Comparison of ENCODE assay signal across 8 cellular contexts in genomic region chr7:142854505-142855400, GRCh38. TPM values are rescaled to one million over a fixed set of nuclear protein-coding genes. Genes with fewer than 3 reads are reported as not detected.
DNase-seq lines count a peak whose midpoint lies in the region; ATAC-seq, FAIRE-seq and TF ChIP-seq lines count a peak whose summit lies in the region.

Gene EPHB6, plus strand, starts transcription at chr7:142855076. Its CDS starts 8,152 bp downstream, at chr7:142863228.

- FAIRE-seq in GM19239 (lab: Jason Lieb, UNC) (peak; percentile 65), RCC 7860 (lab: Jason Lieb, UNC) (no peak), frontal cortex (lab: Jason Lieb, UNC) (no peak)

- H2AFZ ChIP-seq in neuronal stem cell (ENCODE audit: low read length) = peak within 1 kb of the TSS; percentile 96

- H2AK5ac ChIP-seq in neuronal stem cell (ENCODE audit: low read depth, low read length) = peak within 1 kb of the TSS; percentile 78

- H3K4me1 ChIP-seq in neuronal stem cell (ENCODE audit: control insufficient read depth in 2 of 2, insufficient read depth in 1 of 2, low read depth in 1 of 2, low read length in 2 of 2) (peaks cover 0 to 6% of the 10 kb centered on the region in 2 donors), thoracic aorta (ENCODE audit: control insufficient read depth in 1 of 2, low read depth in 2 of 2) (peaks cover 0 to 27% of the 10 kb centered on the region in 2 donors)

- H3K27ac ChIP-seq in neuronal stem cell (replicated peaks; ENCODE audit: low read length) (peak within 1 kb of the TSS; percentile 58), thoracic aorta (peak within 1 kb of the TSS; percentile 71)

- peaks cover 3% of the 10 kb centered on the region for H3K79me1 ChIP-seq in neuronal stem cell (ENCODE audit: low read depth, low read length)

- peak within 1 kb of the TSS; percentile 99 for H3K23ac ChIP-seq in neuronal stem cell (ENCODE audit: low read depth, low read length, poor library complexity)

- H3K9me3 ChIP-seq in neuronal stem cell (replicated peaks in 1 of 2; ENCODE audit: control insufficient read depth in 2 of 2, insufficient read depth in 1 of 2, low read depth in 1 of 2, low read length in 2 of 2) = no peaks in the 10 kb centered on the region
- H3K9me3 ChIP-seq in thoracic aorta = no peaks in the 10 kb centered on the region

- H2BK15ac ChIP-seq in neuronal stem cell (ENCODE audit: low read length) = peak within 1 kb of the TSS; percentile 98

- peak within 1 kb of the TSS; percentile 82 for H3K14ac ChIP-seq in neuronal stem cell (ENCODE audit: low read length)

- H4K91ac ChIP-seq in neuronal stem cell (ENCODE audit: low read depth, low read length, poor library complexity) = peak within 1 kb of the TSS; percentile 26

- peak within 1 kb of the TSS; percentile 98 for H3K9ac ChIP-seq in neuronal stem cell (ENCODE audit: low read depth, low read length, poor library complexity)

- peak within 1 kb of the TSS; percentile 96 for H2BK5ac ChIP-seq in neuronal stem cell (ENCODE audit: low read length)

- DNase-seq in AG09319 (ENCODE audit: extremely low read depth, low read depth) = peak; percentile 11
- peak; percentile 48 for DNase-seq in GM19239 (ENCODE audit: insufficient read length, low spot score)
- DNase-seq in RCC 7860 (ENCODE audit: low spot score) = peak; percentile 27
- peak; percentile 62 for DNase-seq in activated naive CD4-positive, alpha-beta T cell treated with Interleukin-2 at 50 U/mL for 16 hours
- peak; percentile 68 to 81 for DNase-seq in frontal cortex (ENCODE audit: low spot score in 2 of 2)
- DNase-seq in neuronal stem cell (ENCODE audit: low spot score) = peak; percentile 67
- no peak for DNase-seq in thoracic aorta (ENCODE audit: low spot score)

- no CpG with 5 or more reads among the region's 93 CpGs for WGBS in neuronal stem cell (ENCODE audit: extremely low coverage in 2 of 2, insufficient read length in 2 of 2, insufficient replicate concordance in 1 of 2), 2 donors

- no peak within 1 kb of the TSS for H2BK120ac ChIP-seq in neuronal stem cell (ENCODE audit: low read depth, low read length)

- peak within 1 kb of the TSS; percentile 99 for H3K18ac ChIP-seq in neuronal stem cell (ENCODE audit: low read length)

- no peak within 1 kb of the TSS for H3K4ac ChIP-seq in neuronal stem cell (ENCODE audit: low read length)

- H3K27me3 ChIP-seq in neuronal stem cell (ENCODE audit: control insufficient read depth in 3 of 3, insufficient read depth in 3 of 3, low read depth in 1 of 3, low read length in 3 of 3) (peaks cover 0 to 41% (median 8%) of the 10 kb centered on the region in 3 experiments), thoracic aorta (replicated peaks; ENCODE audit: insufficient read depth) (no peaks in the 10 kb centered on the region)

- H3K36me3 ChIP-seq in neuronal stem cell (replicated peaks in 1 of 2; ENCODE audit: control insufficient read depth in 2 of 2, insufficient read depth in 2 of 2, low read length in 2 of 2) (no peaks in the 10 kb centered on the region), thoracic aorta (no peaks in the 10 kb centered on the region)

- peak within 1 kb of the TSS; percentile 97 for H3K4me2 ChIP-seq in neuronal stem cell (ENCODE audit: insufficient read depth, low read length, poor library complexity, severe bottlenecking)

- H3K4me3 ChIP-seq in neuronal stem cell (ENCODE audit: low read length in 2 of 2) (peak within 1 kb of the TSS; percentile 52 to 85), thoracic aorta (peak within 1 kb of the TSS; percentile 90)

- ATAC-seq in HG03378 (IDR thresholded peaks at IDR 0.05; ENCODE audit: unreplicated experiment) = peak; percentile 38
- peak; percentile 34 for ATAC-seq in thoracic aorta (ENCODE audit: insufficient number of reproducible peaks, low FRiP score, low read depth)

- no peak within 1 kb of the TSS for H2BK12ac ChIP-seq in neuronal stem cell (ENCODE audit: low read length)

- H4K8ac ChIP-seq in neuronal stem cell (ENCODE audit: low read depth, low read length) = peak within 1 kb of the TSS; percentile 48

- TF ChIP-seq CTCF in AG09319 (IDR thresholded peaks at IDR 0.05; ENCODE audit: low read depth, low read length) (no peak), thoracic aorta (IDR thresholded peaks at IDR 0.05) (no peak)

RNA-seq across cellular contexts. Expression of gene EPHB6, which starts in this region (rescaled TPM):
- total RNA-seq in frontal cortex = 29.3 TPM
- 9.7 TPM for polyA plus RNA-seq in neuronal stem cell (2013, experiment 1 of 2)
- 8.5 TPM for polyA plus RNA-seq in neuronal stem cell (2013, experiment 2 of 2)
- 10 to 100 TPM; 25.3 to 30.5 TPM for total RNA-seq in thoracic aorta
